In genomic region chr5:73031839-73032238, GRCh38 we compare ENCODE assay signal across 9 cellular contexts.
DNase-seq lines count a peak whose midpoint lies in the region; ATAC-seq and TF ChIP-seq lines count a peak whose summit lies in the region.
"Had no signal": no experiment of that assay in that cellular context is flagged by ENCODE, and none has a peak within 500 bp of the region (broad histone marks: within the 10 kb centered on the region; RNA-seq: fewer than 3 reads in every experiment).

No MANE protein-coding gene starts in this region.

- POLR2A ChIA-PET in activated CD4-positive, alpha-beta T cell treated with anti-CD3 and anti-CD28 coated beads, Interleukin-2, amount 10 ng/mL, durations not matched to agents 7 days and 5 days (lab: Charles Lee), result no interaction called here

- peak; percentile 32 for DNase-seq in G401 (ENCODE audit: low spot score)
- DNase-seq in NCI-H2171 treated with DMSO at 0.1 percent for 48 hours (lab: John Stamatoyannopoulos, UW), result peak; percentile 72
- DNase-seq in cerebellar cortex (ENCODE audit: low spot score), result peak; percentile 29
- DNase-seq in osteocyte (ENCODE audit: extremely low spot score, unreplicated experiment), result peak; percentile 91
- no peak for DNase-seq in stimulated activated CD4-positive, alpha-beta T cell treated with anti-CD3 and anti-CD28 coated beads, Interleukin-2, amount 100 ng/mL, for 48 hours
- DNase-seq in activated CD4-positive, alpha-beta T cell treated with anti-CD3 and anti-CD28 coated beads, Interleukin-2, amount 10 ng/mL, durations not matched to agents 7 days and 5 days, result no peak
- DNase-seq in activated T-cell treated with anti-CD3 and anti-CD28 coated beads, Interleukin-2, amount 50 U/mL, for 48 hours, result no peak

- H3K27ac Mint-ChIP-seq in osteocyte (ENCODE audit: unreplicated experiment), result peak overlapping the region; percentile 91
- H3K27ac Mint-ChIP-seq in activated CD4-positive, alpha-beta T cell treated with anti-CD3 and anti-CD28 coated beads, Interleukin-2, amount 10 ng/mL, durations not matched to agents 7 days and 5 days, result no peak overlapping the region
- H3K27ac Mint-ChIP-seq: activated naive CD8-positive, alpha-beta T cell had no signal

- H3K27me3 Mint-ChIP-seq in osteocyte (ENCODE audit: unreplicated experiment), result no peaks in the 10 kb centered on the region
- H3K27me3 Mint-ChIP-seq in activated CD4-positive, alpha-beta T cell treated with anti-CD3 and anti-CD28 coated beads, Interleukin-2, amount 10 ng/mL, durations not matched to agents 7 days and 5 days, result peaks cover 4% of the 10 kb centered on the region
- H3K27me3 Mint-ChIP-seq: activated naive CD8-positive, alpha-beta T cell had no signal

- in situ Hi-C loops in G401 (cut with HindIII; ENCODE audit: low sequenced_read_pairs), result no loop called here

- ATAC-seq in GM18520 (IDR thresholded peaks at IDR 0.05; ENCODE audit: unreplicated experiment), result no peak

- peaks cover 3% of the 10 kb centered on the region for H3K9me3 Mint-ChIP-seq in osteocyte (ENCODE audit: unreplicated experiment)
- no peaks in the 10 kb centered on the region for H3K9me3 Mint-ChIP-seq in activated CD4-positive, alpha-beta T cell treated with anti-CD3 and anti-CD28 coated beads, Interleukin-2, amount 10 ng/mL, durations not matched to agents 7 days and 5 days

- CTCF ChIA-PET in activated CD4-positive, alpha-beta T cell treated with anti-CD3 and anti-CD28 coated beads, Interleukin-2, amount 10 ng/mL, durations not matched to agents 7 days and 5 days (lab: Charles Lee), result no interaction called here

- H3K36me3 Mint-ChIP-seq in osteocyte (ENCODE audit: unreplicated experiment), result peaks cover 16% of the 10 kb centered on the region
- no peaks in the 10 kb centered on the region for H3K36me3 Mint-ChIP-seq in activated CD4-positive, alpha-beta T cell treated with anti-CD3 and anti-CD28 coated beads, Interleukin-2, amount 10 ng/mL, durations not matched to agents 7 days and 5 days (ENCODE audit: low read depth)
- H3K36me3 Mint-ChIP-seq: activated naive CD8-positive, alpha-beta T cell had no signal

- no peak for TF ChIP-seq CTCF in osteocyte (IDR thresholded peaks at IDR 0.05)

- peak overlapping the region; percentile 23 for H3K4me3 Mint-ChIP-seq in osteocyte (ENCODE audit: unreplicated experiment)
- H3K4me3 Mint-ChIP-seq in activated CD4-positive, alpha-beta T cell treated with anti-CD3 and anti-CD28 coated beads, Interleukin-2, amount 10 ng/mL, durations not matched to agents 7 days and 5 days, result no peak overlapping the region
- H3K4me3 Mint-ChIP-seq: activated naive CD8-positive, alpha-beta T cell had no signal

- H3K4me1 Mint-ChIP-seq in osteocyte (ENCODE audit: unreplicated experiment), result peaks cover 46% of the 10 kb centered on the region
- no peaks in the 10 kb centered on the region for H3K4me1 Mint-ChIP-seq in activated CD4-positive, alpha-beta T cell treated with anti-CD3 and anti-CD28 coated beads, Interleukin-2, amount 10 ng/mL, durations not matched to agents 7 days and 5 days

Comparison
In these comparisons a context has a peak if more than half of its experiments do, and no peak if none do; other contexts are left out.
1. DNase-seq: peak in G401 (single experiment), NCI-H2171 treated with DMSO at 0.1 percent for 48 hours (single experiment), cerebellar cortex (single experiment) and osteocyte (single experiment); none in stimulated activated CD4-positive, alpha-beta T cell treated with anti-CD3 and anti-CD28 coated beads, Interleukin-2, amount 100 ng/mL, for 48 hours (0 of 2), activated CD4-positive, alpha-beta T cell treated with anti-CD3 and anti-CD28 coated beads, Interleukin-2, amount 10 ng/mL, durations not matched to agents 7 days and 5 days (single experiment) and activated T-cell treated with anti-CD3 and anti-CD28 coated beads, Interleukin-2, amount 50 U/mL, for 48 hours (0 of 2).